In the genomic region with DNA sequence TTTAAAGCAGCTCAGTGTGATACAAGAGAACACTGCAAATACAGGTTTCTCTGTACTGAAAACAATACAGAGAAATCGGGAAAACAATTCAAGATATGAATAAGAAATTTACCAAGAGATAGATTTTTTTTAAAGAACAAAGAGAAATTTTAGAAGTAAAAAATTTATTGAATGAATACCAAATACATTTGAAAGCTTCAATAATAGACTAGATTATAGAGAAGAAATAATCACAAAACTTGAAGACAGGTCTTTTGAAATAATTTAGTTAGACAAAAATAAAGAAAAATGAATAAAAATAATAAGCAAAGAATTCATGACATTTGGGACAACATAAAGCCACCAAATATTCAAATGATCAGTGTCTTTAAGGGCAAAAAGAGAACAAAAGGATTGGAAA, we compare ENCODE assay signal across 21 cellular contexts. TPM values are rescaled to one million over a fixed set of nuclear protein-coding genes. Genes with fewer than 3 reads are reported as not detected.
DNase-seq lines count a peak whose midpoint lies in the region; ATAC-seq, FAIRE-seq and TF ChIP-seq lines count a peak whose summit lies in the region.
"Had no signal": no experiment of that assay in that cellular context is flagged by ENCODE, and none has a peak within 500 bp of the region (broad histone marks: within the 10 kb centered on the region; RNA-seq: fewer than 3 reads in every experiment).

No MANE protein-coding gene starts in this region.

- H3K27me3 ChIP-seq in Karpas-422 (ENCODE audit: low read length), result peaks cover 2% of the 10 kb centered on the region; the same call in 1 of the 2 replicates
- H3K27me3 ChIP-seq: BLaER1 had no signal

- peaks cover 66% of the 10 kb centered on the region for H3K4me1 Mint-ChIP-seq in WTC11
- H3K4me1 Mint-ChIP-seq: CD14-positive monocyte; CD4-positive, alpha-beta memory T cell had no signal

- peaks cover 26% of the 10 kb centered on the region for H3K36me3 Mint-ChIP-seq in WTC11
- H3K36me3 Mint-ChIP-seq: CD14-positive monocyte had no signal

- peak overlapping the region; percentile 97 for H3K27ac Mint-ChIP-seq in WTC11
- H3K27ac Mint-ChIP-seq: CD14-positive monocyte; CD4-positive, alpha-beta memory T cell; HFFc6 had no signal

- peak; percentile 54 for DNase-seq in Karpas-422
- no peak for DNase-seq in WTC11 (ENCODE audit: low spot score)
- DNase-seq in kidney, result no peak
- DNase-seq in NCI-H146 treated with DMSO at 0.1 percent for 48 hours (lab: John Stamatoyannopoulos, UW; ENCODE audit: unreplicated experiment), result no peak
- DNase-seq in hepatic stellate cell (ENCODE audit: low spot score), result no peak
- no peak for DNase-seq in LoVo (ENCODE audit: low spot score)
- DNase-seq: CD4-positive, alpha-beta memory T cell; DMS153; DMS79; GF-D8; HCEC 1CT; HFFc6 had no signal

- no peak overlapping the region for H3K27ac ChIP-seq in Karpas-422 (ENCODE audit: low read length)
- H3K27ac ChIP-seq in kidney (ENCODE audit: low read depth in 2 of 2, low read length in 2 of 2), result no peak overlapping the region
- H3K27ac ChIP-seq: 22Rv1, A549, BLaER1, HL-60 had no signal

- H3K36me3 ChIP-seq in Karpas-422 (ENCODE audit: insufficient read depth, low read length) (no peaks in the 10 kb centered on the region), kidney (ENCODE audit: control insufficient read depth in 1 of 2, insufficient read depth in 2 of 2, low read length in 2 of 2) (no peaks in the 10 kb centered on the region)
- H3K36me3 ChIP-seq: BLaER1 had no signal

- H4K20me1 ChIP-seq in Karpas-422 (ENCODE audit: insufficient read depth, low read depth, low read length), result no peaks in the 10 kb centered on the region
- H4K20me1 ChIP-seq: BLaER1 had no signal

- CTCF ChIA-PET in WTC11 (lab: Charles Lee), result no interaction called here

- POLR2A ChIA-PET in WTC11 (lab: Charles Lee), result no interaction called here

- peaks cover 31% of the 10 kb centered on the region for H3K9me3 Mint-ChIP-seq in WTC11

- H3K4me1 ChIP-seq in Karpas-422 (ENCODE audit: low read length) (peaks cover 11% of the 10 kb centered on the region), kidney (ENCODE audit: control insufficient read depth in 1 of 2, insufficient read depth in 1 of 2, low read depth in 1 of 2, low read length in 2 of 2) (no peaks in the 10 kb centered on the region)
- H3K4me1 ChIP-seq: A549, BLaER1 had no signal

- FAIRE-seq in G401.6 (lab: Jason Lieb, UNC) (peak; percentile 21), kidney (lab: Jason Lieb, UNC) (peak; percentile 47)
- FAIRE-seq: A549 had no signal

- H3K4me3 ChIP-seq in Karpas-422 (ENCODE audit: low read length), result no peak overlapping the region
- H3K4me3 ChIP-seq in kidney (ENCODE audit: low read length in 2 of 2), result no peak overlapping the region
- H3K4me3 ChIP-seq: A549, BLaER1 had no signal

- H3K9me3 ChIP-seq in Karpas-422 (ENCODE audit: low read length), result peaks cover 23% of the 10 kb centered on the region
- peaks cover 0 to 4% of the 10 kb centered on the region in 2 donors for H3K9me3 ChIP-seq in kidney (ENCODE audit: control insufficient read depth in 1 of 2, low read length in 2 of 2)

- H3K4me2 ChIP-seq in Karpas-422 (ENCODE audit: low read depth, low read length, poor library complexity, severe bottlenecking), result no peak overlapping the region
- H3K4me2 ChIP-seq: A549, BLaER1 had no signal

- ATAC-seq in WTC11, result no peak
- ATAC-seq: A549 had no signal

- intact Hi-C loops in kidney (cut with DNase I), result no loop called here

- H3K79me2 ChIP-seq in Karpas-422 (ENCODE audit: low read length), result no peaks in the 10 kb centered on the region

- no peak overlapping the region for H3K4me3 Mint-ChIP-seq in WTC11
- H3K4me3 Mint-ChIP-seq: CD14-positive monocyte; CD4-positive, alpha-beta memory T cell; HFFc6 had no signal

- no peak overlapping the region for H3K9ac ChIP-seq in Karpas-422 (ENCODE audit: low read length)
- H3K9ac ChIP-seq in kidney (ENCODE audit: low read length in 2 of 2), result no peak overlapping the region
- H3K9ac ChIP-seq: BLaER1 had no signal

- no peaks in the 10 kb centered on the region for H3K9me2 ChIP-seq in Karpas-422 (replicated peaks; ENCODE audit: insufficient read depth, low read length)

- no peak overlapping the region for H2AFZ ChIP-seq in Karpas-422 (ENCODE audit: low read length)

- H3K27me3 Mint-ChIP-seq in WTC11 (ENCODE audit: low read depth), result peaks cover 3% of the 10 kb centered on the region

- TF ChIP-seq CTCF in WTC11 (IDR thresholded peaks at IDR 0.05) (no peak), kidney (IDR thresholded peaks at IDR 0.05; ENCODE audit: borderline replicate concordance, extremely low read depth, insufficient read depth) (no peak)

TF ChIP-seq in WTC11, 78 proteins besides CTCF, POLR2A, EP300 and RAD21 (continues in another document):
- TF ChIP-seq, protein P1, sequence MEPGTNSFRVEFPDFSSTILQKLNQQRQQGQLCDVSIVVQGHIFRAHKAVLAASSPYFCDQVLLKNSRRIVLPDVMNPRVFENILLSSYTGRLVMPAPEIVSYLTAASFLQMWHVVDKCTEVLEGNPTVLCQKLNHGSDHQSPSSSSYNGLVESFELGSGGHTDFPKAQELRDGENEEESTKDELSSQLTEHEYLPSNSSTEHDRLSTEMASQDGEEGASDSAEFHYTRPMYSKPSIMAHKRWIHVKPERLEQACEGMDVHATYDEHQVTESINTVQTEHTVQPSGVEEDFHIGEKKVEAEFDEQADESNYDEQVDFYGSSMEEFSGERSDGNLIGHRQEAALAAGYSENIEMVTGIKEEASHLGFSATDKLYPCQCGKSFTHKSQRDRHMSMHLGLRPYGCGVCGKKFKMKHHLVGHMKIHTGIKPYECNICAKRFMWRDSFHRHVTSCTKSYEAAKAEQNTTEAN (CRISPR knock-in tag; IDR thresholded peaks at IDR 0.05), result no peak
- TF ChIP-seq TEAD1 (CRISPR knock-in tag; IDR thresholded peaks at IDR 0.05) (no peak), ZNF317 (CRISPR knock-in tag; IDR thresholded peaks at IDR 0.05; ENCODE audit: borderline replicate concordance, low read depth) (no peak), RELA (CRISPR knock-in tag; IDR thresholded peaks at IDR 0.05; ENCODE audit: borderline replicate concordance) (no peak), GTF2I (CRISPR knock-in tag; conservative IDR thresholded peaks at IDR 0.05) (no peak), ELF4 (CRISPR knock-in tag; IDR thresholded peaks at IDR 0.05; ENCODE audit: low read depth) (no peak)
- TF ChIP-seq, protein P2, sequence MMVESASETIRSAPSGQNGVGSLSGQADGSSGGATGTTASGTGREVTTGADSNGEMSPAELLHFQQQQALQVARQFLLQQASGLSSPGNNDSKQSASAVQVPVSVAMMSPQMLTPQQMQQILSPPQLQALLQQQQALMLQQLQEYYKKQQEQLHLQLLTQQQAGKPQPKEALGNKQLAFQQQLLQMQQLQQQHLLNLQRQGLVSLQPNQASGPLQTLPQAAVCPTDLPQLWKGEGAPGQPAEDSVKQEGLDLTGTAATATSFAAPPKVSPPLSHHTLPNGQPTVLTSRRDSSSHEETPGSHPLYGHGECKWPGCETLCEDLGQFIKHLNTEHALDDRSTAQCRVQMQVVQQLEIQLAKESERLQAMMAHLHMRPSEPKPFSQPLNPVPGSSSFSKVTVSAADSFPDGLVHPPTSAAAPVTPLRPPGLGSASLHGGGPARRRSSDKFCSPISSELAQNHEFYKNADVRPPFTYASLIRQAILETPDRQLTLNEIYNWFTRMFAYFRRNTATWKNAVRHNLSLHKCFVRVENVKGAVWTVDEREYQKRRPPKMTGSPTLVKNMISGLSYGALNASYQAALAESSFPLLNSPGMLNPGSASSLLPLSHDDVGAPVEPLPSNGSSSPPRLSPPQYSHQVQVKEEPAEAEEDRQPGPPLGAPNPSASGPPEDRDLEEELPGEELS (CRISPR knock-in tag; IDR thresholded peaks at IDR 0.05), result no peak
- TF ChIP-seq, protein P3, sequence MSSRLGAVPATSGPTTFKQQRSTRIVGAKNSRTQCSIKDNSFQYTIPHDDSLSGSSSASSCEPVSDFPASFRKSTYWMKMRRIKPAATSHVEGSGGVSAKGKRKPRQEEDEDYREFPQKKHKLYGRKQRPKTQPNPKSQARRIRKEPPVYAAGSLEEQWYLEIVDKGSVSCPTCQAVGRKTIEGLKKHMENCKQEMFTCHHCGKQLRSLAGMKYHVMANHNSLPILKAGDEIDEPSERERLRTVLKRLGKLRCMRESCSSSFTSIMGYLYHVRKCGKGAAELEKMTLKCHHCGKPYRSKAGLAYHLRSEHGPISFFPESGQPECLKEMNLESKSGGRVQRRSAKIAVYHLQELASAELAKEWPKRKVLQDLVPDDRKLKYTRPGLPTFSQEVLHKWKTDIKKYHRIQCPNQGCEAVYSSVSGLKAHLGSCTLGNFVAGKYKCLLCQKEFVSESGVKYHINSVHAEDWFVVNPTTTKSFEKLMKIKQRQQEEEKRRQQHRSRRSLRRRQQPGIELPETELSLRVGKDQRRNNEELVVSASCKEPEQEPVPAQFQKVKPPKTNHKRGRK (CRISPR knock-in tag; IDR thresholded peaks at IDR 0.05; ENCODE audit: borderline replicate concordance), result no peak
- TF ChIP-seq, protein P4, sequence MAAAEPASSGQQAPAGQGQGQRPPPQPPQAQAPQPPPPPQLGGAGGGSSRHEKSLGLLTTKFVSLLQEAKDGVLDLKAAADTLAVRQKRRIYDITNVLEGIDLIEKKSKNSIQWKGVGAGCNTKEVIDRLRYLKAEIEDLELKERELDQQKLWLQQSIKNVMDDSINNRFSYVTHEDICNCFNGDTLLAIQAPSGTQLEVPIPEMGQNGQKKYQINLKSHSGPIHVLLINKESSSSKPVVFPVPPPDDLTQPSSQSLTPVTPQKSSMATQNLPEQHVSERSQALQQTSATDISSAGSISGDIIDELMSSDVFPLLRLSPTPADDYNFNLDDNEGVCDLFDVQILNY (CRISPR knock-in tag; IDR thresholded peaks at IDR 0.05), result no peak
- TF ChIP-seq, protein P5, sequence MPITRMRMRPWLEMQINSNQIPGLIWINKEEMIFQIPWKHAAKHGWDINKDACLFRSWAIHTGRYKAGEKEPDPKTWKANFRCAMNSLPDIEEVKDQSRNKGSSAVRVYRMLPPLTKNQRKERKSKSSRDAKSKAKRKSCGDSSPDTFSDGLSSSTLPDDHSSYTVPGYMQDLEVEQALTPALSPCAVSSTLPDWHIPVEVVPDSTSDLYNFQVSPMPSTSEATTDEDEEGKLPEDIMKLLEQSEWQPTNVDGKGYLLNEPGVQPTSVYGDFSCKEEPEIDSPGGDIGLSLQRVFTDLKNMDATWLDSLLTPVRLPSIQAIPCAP (CRISPR knock-in tag; IDR thresholded peaks at IDR 0.05), result no peak
- TF ChIP-seq, protein P6, sequence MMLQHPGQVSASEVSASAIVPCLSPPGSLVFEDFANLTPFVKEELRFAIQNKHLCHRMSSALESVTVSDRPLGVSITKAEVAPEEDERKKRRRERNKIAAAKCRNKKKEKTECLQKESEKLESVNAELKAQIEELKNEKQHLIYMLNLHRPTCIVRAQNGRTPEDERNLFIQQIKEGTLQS (CRISPR knock-in tag; conservative IDR thresholded peaks at IDR 0.05), result no peak

RNA-seq across cellular contexts. Expression of a gene that starts 13.6 kb away (rescaled TPM):
- total RNA-seq in Karpas-422 (2014; rRNA removed; shearing (Covaris generic); ENCODE audit: low replicate concordance), result 4.5 and 4.6 TPM in 2 replicates
- total RNA-seq in WTC11 (2021) (1.8 to 3.8 TPM (median 3.6 TPM) in 3 replicates), kidney (10.6 TPM)
- 25.8 TPM for polyA plus RNA-seq in kidney (ENCODE audit: insufficient read depth, low read depth, low replicate concordance)

RNA-seq across cellular contexts. Expression of a gene that starts 52.1 kb away (rescaled TPM):
- not detected in 2 replicates for total RNA-seq in Karpas-422 (2014; rRNA removed; shearing (Covaris generic); ENCODE audit: low replicate concordance)
- 0.30 TPM in 1 of 3 replicates, not detected in the others for total RNA-seq in WTC11 (2021)
- 16.5 TPM for total RNA-seq in kidney
- 116 TPM for polyA plus RNA-seq in kidney (ENCODE audit: insufficient read depth, low read depth, low replicate concordance)
- total RNA-seq: CD4-positive, alpha-beta memory T cell; Daoy; H4; HFFc6; HT1080 had no signal
- polyA plus RNA-seq: A549; CD14-positive monocyte; CD4-positive, alpha-beta memory T cell had no signal

Comparison
In these comparisons a context has a peak if more than half of its experiments do, and no peak if none do; other contexts are left out.
1. RNA of a gene that starts 52.1 kb away (total RNA-seq): 16.5 TPM in kidney (single experiment); not detected in Karpas-422 and 0.30 TPM in WTC11; every median in the first group is over 10 times any median in the second.